ENCODE assay signal across 22 cellular contexts in genomic region chr20:15848126-15848525, GRCh38.
"Had no signal": no experiment of that assay in that cellular context is flagged by ENCODE, and none has a peak within 500 bp of the region (broad histone marks: within the 10 kb centered on the region; RNA-seq: fewer than 3 reads in every experiment).

No MANE protein-coding gene starts in this region.

- H3K27ac Mint-ChIP-seq: T-helper 17 cell; T-helper 2 cell treated with Interferon-gamma antibody and Interleukin-4, amounts not matched to agents 5 μg/mL and 100 μg/mL, for 36 hours had no signal

- ATAC-seq: HepG2, T-helper 17 cell had no signal

- H3K4me2 ChIP-seq: SK-N-SH had no signal

- H3K4me3 Mint-ChIP-seq: T-helper 17 cell; T-helper 2 cell treated with Interferon-gamma antibody and Interleukin-4, amounts not matched to agents 5 μg/mL and 100 μg/mL, for 36 hours had no signal

- DNase-seq: IMR-90, Karpas-422, KG1, MG63, NCI-H1092, NCI-H1105 treated with DMSO at 0.1 percent for 48 hours, NCI-H1417 treated with DMSO at 0.1 percent for 48 hours, NCI-H146, NCI-H1694 treated with DMSO at 0.1 percent for 48 hours, NCI-H1930, NCI-H2081, NCI-H2107, NCI-H226, NCI-H510A, NCI-H526 treated with DMSO at 0.1 percent for 48 hours, RPMI8226, SHP77, T-helper 1 cell, T-helper 17 cell had no signal

- H3K27me3 ChIP-seq: MG63 had no signal

- H3K27me3 Mint-ChIP-seq: T-helper 17 cell had no signal

- H3K9me3 ChIP-seq: MG63, SK-N-SH had no signal

- H3K4me1 Mint-ChIP-seq: T-helper 17 cell had no signal

- H3K4me3 ChIP-seq: MG63 had no signal

- H3K36me3 ChIP-seq: MG63 had no signal
